In the genomic region with DNA sequence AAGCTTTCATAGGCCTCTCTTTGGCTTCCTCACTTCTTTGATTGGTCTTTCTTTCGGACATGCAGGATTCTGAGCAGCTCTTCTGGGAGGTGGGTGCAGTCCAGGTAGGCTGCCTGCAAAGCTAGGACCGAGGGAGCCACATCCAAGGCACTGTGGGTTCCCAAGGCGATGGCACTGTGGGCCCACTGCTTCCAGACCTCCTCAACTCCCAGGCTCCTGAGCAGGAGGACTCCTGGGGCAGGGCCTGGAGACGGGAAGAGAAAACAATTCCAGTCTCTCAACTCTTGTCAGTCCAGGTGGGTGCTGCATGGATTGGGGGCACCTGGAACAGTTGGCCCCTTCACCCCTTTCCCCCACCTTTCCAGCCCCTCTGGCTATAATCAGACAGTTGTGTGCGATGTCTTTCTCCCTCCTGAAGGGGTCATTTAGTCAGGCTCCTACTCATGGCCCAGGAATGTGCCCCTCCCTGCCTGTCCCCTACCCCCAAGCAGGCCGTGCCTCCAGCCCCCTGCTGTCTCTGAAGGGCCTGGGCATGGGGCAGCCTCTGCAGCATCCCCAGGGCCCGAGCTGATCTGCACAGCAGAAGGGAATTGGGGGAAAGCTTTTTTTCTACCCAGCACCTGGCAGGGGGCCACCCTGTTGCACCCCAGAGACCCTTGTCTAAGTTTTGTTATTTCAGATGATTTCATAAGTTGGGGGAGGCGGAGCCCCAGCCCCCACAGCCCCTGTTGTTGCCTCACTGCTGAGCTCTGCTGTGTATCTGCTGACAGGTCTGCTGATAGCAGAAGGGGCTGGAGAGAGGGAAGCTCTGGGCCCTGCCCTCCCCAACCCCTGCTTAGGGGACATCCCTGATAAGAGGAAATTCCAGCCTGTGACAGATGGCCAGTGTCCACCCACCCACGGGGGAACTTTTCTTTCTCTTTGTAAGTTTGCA, we compare ENCODE assay signal across 8 cellular contexts.
DNase-seq lines count a peak whose midpoint lies in the region; ATAC-seq and TF ChIP-seq lines count a peak whose summit lies in the region.

No MANE protein-coding gene starts in this region.

- no peak overlapping the region for H3K4me3 ChIP-seq in suprapubic skin

- peaks cover 42% of the 10 kb centered on the region for H3K36me3 Mint-ChIP-seq in activated naive CD8-positive, alpha-beta T cell treated with anti-CD3 and anti-CD28 coated beads, Interleukin-2, amount 50 U/mL, for 24 hours (ENCODE audit: low read depth)

- no peak for TF ChIP-seq POLR2A in suprapubic skin (IDR thresholded peaks at IDR 0.05)

- H3K4me1 Mint-ChIP-seq in activated naive CD8-positive, alpha-beta T cell treated with anti-CD3 and anti-CD28 coated beads, Interleukin-2, amount 50 U/mL, for 24 hours, result peaks cover 91% of the 10 kb centered on the region

- TF ChIP-seq CTCF in suprapubic skin (IDR thresholded peaks at IDR 0.05), result no peak

- H3K27me3 ChIP-seq in suprapubic skin, result no peaks in the 10 kb centered on the region

- no peak for ATAC-seq in activated naive CD8-positive, alpha-beta T cell treated with anti-CD3 and anti-CD28 coated beads, Interleukin-2, amount 50 U/mL, for 24 hours
- no peak for ATAC-seq in HG02678 (IDR thresholded peaks at IDR 0.05; ENCODE audit: unreplicated experiment)

- H3K36me3 ChIP-seq in suprapubic skin, result no peaks in the 10 kb centered on the region

- peak overlapping the region; percentile 59 for H3K4me3 Mint-ChIP-seq in activated naive CD8-positive, alpha-beta T cell treated with anti-CD3 and anti-CD28 coated beads, Interleukin-2, amount 50 U/mL, for 24 hours

- no peaks in the 10 kb centered on the region for H3K9me3 ChIP-seq in suprapubic skin

- peak; percentile 22 for DNase-seq in NCI-H446 treated with DMSO at 0.1 percent for 48 hours (lab: John Stamatoyannopoulos, UW)
- no peak for DNase-seq in NCI-H446 (lab: John Stamatoyannopoulos, UW)
- DNase-seq in activated naive CD8-positive, alpha-beta T cell treated with anti-CD3 and anti-CD28 coated beads, Interleukin-2, amount 50 U/mL, for 24 hours, result no peak
- peak; percentile 77 for DNase-seq in iPS-NIHi7 (ENCODE audit: extremely low spot score)
- DNase-seq in suprapubic skin (ENCODE audit: low spot score in 2 of 2), result no peak
- DNase-seq in NCI-H2196 treated with DMSO at 0.1 percent for 48 hours (lab: John Stamatoyannopoulos, UW; ENCODE audit: unreplicated experiment), result no peak
- DNase-seq in epidermal melanocyte (ENCODE audit: insufficient read length, low spot score), result no peak

- peaks cover 9% of the 10 kb centered on the region for H3K9me3 Mint-ChIP-seq in activated naive CD8-positive, alpha-beta T cell treated with anti-CD3 and anti-CD28 coated beads, Interleukin-2, amount 50 U/mL, for 24 hours

- 70% methylated on average over 8 of the region's 9 CpGs for WGBS in suprapubic skin

- no peak for TF ChIP-seq EP300 in suprapubic skin (IDR thresholded peaks at IDR 0.05)

- H3K4me1 ChIP-seq in suprapubic skin, result peaks cover 80% of the 10 kb centered on the region

- H3K27ac ChIP-seq in suprapubic skin, result peak overlapping the region; percentile 74

- no peaks in the 10 kb centered on the region for H3K27me3 Mint-ChIP-seq in activated naive CD8-positive, alpha-beta T cell treated with anti-CD3 and anti-CD28 coated beads, Interleukin-2, amount 50 U/mL, for 24 hours

- peak overlapping the region; percentile 91 for H3K27ac Mint-ChIP-seq in activated naive CD8-positive, alpha-beta T cell treated with anti-CD3 and anti-CD28 coated beads, Interleukin-2, amount 50 U/mL, for 24 hours

Comparison
In these comparisons a context has a peak if more than half of its experiments do, and no peak if none do; other contexts are left out.
1. DNase-seq: peak in NCI-H446 treated with DMSO at 0.1 percent for 48 hours (single experiment) and iPS-NIHi7 (single experiment); none in NCI-H446 (0 of 2), activated naive CD8-positive, alpha-beta T cell treated with anti-CD3 and anti-CD28 coated beads, Interleukin-2, amount 50 U/mL, for 24 hours (single experiment), suprapubic skin (0 of 2), NCI-H2196 treated with DMSO at 0.1 percent for 48 hours (single experiment) and epidermal melanocyte (single experiment).